Comparison of ENCODE assay signal across 17 cellular contexts in genomic region chr1:212612251-212612961, GRCh38. TPM values are rescaled to one million over a fixed set of nuclear protein-coding genes. Genes with fewer than 3 reads are reported as not detected.
DNase-seq lines count a peak whose midpoint lies in the region; ATAC-seq, FAIRE-seq and TF ChIP-seq lines count a peak whose summit lies in the region.
"Had no signal": no experiment of that assay in that cellular context is flagged by ENCODE, and none has a peak within 500 bp of the region (broad histone marks: within the 10 kb centered on the region; RNA-seq: fewer than 3 reads in every experiment).

No MANE protein-coding gene starts in this region.

- peaks cover 44% of the 10 kb centered on the region for H4K20me1 ChIP-seq in astrocyte (ENCODE audit: insufficient read depth, low read length)

- H3K36me3 Mint-ChIP-seq in astrocyte (ENCODE audit: low read depth, unreplicated experiment): peaks cover 22% of the 10 kb centered on the region

- peaks cover 16% of the 10 kb centered on the region for H3K79me2 ChIP-seq in astrocyte (ENCODE audit: insufficient read depth, low read length)

- peaks cover 35% of the 10 kb centered on the region for H3K4me1 Mint-ChIP-seq in astrocyte (ENCODE audit: low read depth, unreplicated experiment)

- H3K4me1 ChIP-seq in HUES6 (ENCODE audit: control insufficient read depth, insufficient read depth, low read length) (peaks cover 45% of the 10 kb centered on the region), astrocyte (ENCODE audit: insufficient read depth, low read length) (peaks cover 10% of the 10 kb centered on the region), mesodermal cell (ENCODE audit: control insufficient read depth, insufficient read depth, low read length, poor library complexity, severe bottlenecking) (peaks cover 40% of the 10 kb centered on the region)

- H3K27me3 Mint-ChIP-seq in astrocyte (ENCODE audit: low read depth, unreplicated experiment): no peaks in the 10 kb centered on the region

- peaks cover 3% of the 10 kb centered on the region for H3K9me3 Mint-ChIP-seq in astrocyte (ENCODE audit: unreplicated experiment)
- H3K9me3 Mint-ChIP-seq: activated naive CD4-positive, alpha-beta T cell treated with anti-CD3 and anti-CD28 coated beads, Interleukin-2, amount 50 U/mL, for 24 hours had no signal

- DNase-seq in EH (ENCODE audit: low read depth): peak; percentile 34
- no peak for DNase-seq in astrocyte (ENCODE audit: low read depth)
- DNase-seq in UCSD-AML1 (lab: John Stamatoyannopoulos, UW; ENCODE audit: unreplicated experiment): no peak
- DNase-seq in SK-N-DZ (ENCODE audit: low spot score): no peak
- no peak for DNase-seq in NCI-H345 (lab: John Stamatoyannopoulos, UW)
- DNase-seq: activated CD4-positive, alpha-beta T cell treated with anti-CD3 and anti-CD28 coated beads, Interleukin-2, amount 50 U/mL, for 1 hour; activated T-cell treated with anti-CD3 and anti-CD28 coated beads for 4 hours; midbrain; NCI-H446; sigmoid colon; stimulated activated CD4-positive, alpha-beta T cell treated with anti-CD3 and anti-CD28 coated beads, Interleukin-4, amount 100 ng/mL, for 1 hour had no signal

- H3K9me3 ChIP-seq in HUES6 (ENCODE audit: control insufficient read depth, insufficient read depth, low read depth, low read length): no peaks in the 10 kb centered on the region
- H3K9me3 ChIP-seq in astrocyte (ENCODE audit: insufficient read depth, low read depth, low read length): no peaks in the 10 kb centered on the region
- H3K9me3 ChIP-seq in mesodermal cell (ENCODE audit: control insufficient read depth, low read length): no peaks in the 10 kb centered on the region
- H3K9me3 ChIP-seq: sigmoid colon, suprapubic skin had no signal

- WGBS in mesodermal cell (ENCODE audit: insufficient coverage in 2 of 2), 2 experiments: 17 to 79% methylated on average over 1 to 4 of the region's 4 CpGs

- no peak overlapping the region for H3K4me2 ChIP-seq in astrocyte (ENCODE audit: low read length)

- H3K4me3 ChIP-seq in HUES6 (ENCODE audit: low read depth, low read length) (peak overlapping the region; percentile 90; the same call in 1 of the 2 replicates), astrocyte (ENCODE audit: insufficient read depth, low read depth, low read length) (no peak overlapping the region), mesodermal cell (ENCODE audit: extremely low read depth, insufficient read depth, low read length, poor library complexity, severe bottlenecking) (peak overlapping the region; percentile 14)
- H3K4me3 ChIP-seq: sigmoid colon, suprapubic skin had no signal

- no peak overlapping the region for H3K4me3 Mint-ChIP-seq in astrocyte (ENCODE audit: unreplicated experiment)

- H3K27ac ChIP-seq in HUES6 (ENCODE audit: low read depth, low read length) (no peak overlapping the region), astrocyte (ENCODE audit: low read depth, low read length) (no peak overlapping the region), mesodermal cell (ENCODE audit: low read depth, low read length, severe bottlenecking) (peak overlapping the region; percentile 91)
- H3K27ac ChIP-seq: sigmoid colon, suprapubic skin had no signal

- peaks cover 18% of the 10 kb centered on the region for H3K27me3 ChIP-seq in HUES6 (ENCODE audit: control insufficient read depth, insufficient read depth, low read length)
- H3K27me3 ChIP-seq in astrocyte (ENCODE audit: insufficient read depth, low read length): peaks cover 16% of the 10 kb centered on the region
- H3K27me3 ChIP-seq: suprapubic skin had no signal

- no peak for TF ChIP-seq CTCF in astrocyte (IDR thresholded peaks at IDR 0.05; ENCODE audit: insufficient read depth, low read depth, low read length)

- H3K36me3 ChIP-seq in HUES6 (ENCODE audit: control insufficient read depth, insufficient read depth, low read length) (peaks cover 28% of the 10 kb centered on the region), astrocyte (ENCODE audit: insufficient read depth, low read length) (peaks cover 5% of the 10 kb centered on the region), mesodermal cell (ENCODE audit: control insufficient read depth, insufficient read depth, low read length) (peaks cover 44% of the 10 kb centered on the region)

- no peak for FAIRE-seq in astrocyte (lab: Jason Lieb, UNC)
- FAIRE-seq: GM18507 had no signal

- H2AFZ ChIP-seq in astrocyte (ENCODE audit: low read depth, low read length): no peak overlapping the region

- ATAC-seq in HG03025 (IDR thresholded peaks at IDR 0.05; ENCODE audit: low FRiP score, unreplicated experiment): no peak

- peak overlapping the region; percentile 59 for H3K27ac Mint-ChIP-seq in astrocyte (ENCODE audit: unreplicated experiment)
- H3K27ac Mint-ChIP-seq: activated naive CD4-positive, alpha-beta T cell treated with anti-CD3 and anti-CD28 coated beads, Interleukin-2, amount 50 U/mL, for 24 hours had no signal

- H3K9ac ChIP-seq in HUES6 (ENCODE audit: low read length) (no peak overlapping the region), astrocyte (ENCODE audit: low read length) (no peak overlapping the region)

RNA-seq across cellular contexts. Expression of gene ATF3, which starts 3.8 kb away (rescaled TPM):
- total RNA-seq in astrocyte: 72.5 and 87.6 TPM in 2 replicates
- polyA plus RNA-seq in mesodermal cell (2013, experiment 1 of 2): 36.3 TPM
- 47.8 TPM for polyA plus RNA-seq in mesodermal cell (2013, experiment 2 of 2)
- polyA plus RNA-seq in SK-N-DZ (2014; cell fraction: cytosol; rRNA removed): 4.0 and 5.2 TPM in 2 replicates
- 1.6 and 3.4 TPM in 2 replicates for polyA plus RNA-seq in SK-N-DZ (2014; cell fraction: nucleus; rRNA removed)
